Comparison of ENCODE assay signal across 1 cellular context in genomic region chr17:64083093-64083492, GRCh38.
TF ChIP-seq lines count a peak whose summit lies in the region.

No MANE protein-coding gene starts in this region.

TF ChIP-seq in endothelial cell of umbilical vein, 7 proteins besides CTCF, POLR2A, EP300 and RAD21 (continued from another document):
- TF ChIP-seq MAX (IDR thresholded peaks at IDR 0.05; ENCODE audit: insufficient read depth, insufficient read length) = no peak
